2 cellular contexts compared by ENCODE assay signal in genomic region chr13:27192896-27193295, GRCh38.
TF ChIP-seq lines count a peak whose summit lies in the region.

No MANE protein-coding gene starts in this region.

TF ChIP-seq in IMR-90, 13 proteins besides CTCF, POLR2A, EP300 and RAD21:
- TF ChIP-seq FOS (IDR thresholded peaks at IDR 0.05; ENCODE audit: low read depth, low read length), result no peak
- TF ChIP-seq SMC3 (IDR thresholded peaks at IDR 0.05; ENCODE audit: low read depth, low read length), result no peak
- no peak for TF ChIP-seq MAZ (IDR thresholded peaks at IDR 0.05; ENCODE audit: borderline replicate concordance, low read depth, low read length)
- TF ChIP-seq MAFK (IDR thresholded peaks at IDR 0.05; ENCODE audit: low read depth, low read length), result no peak
- TF ChIP-seq RCOR1 (IDR thresholded peaks at IDR 0.05; ENCODE audit: insufficient replicate concordance, low read length), result no peak
- no peak for TF ChIP-seq MXI1 (IDR thresholded peaks at IDR 0.05; ENCODE audit: borderline replicate concordance, low read depth, low read length)
- TF ChIP-seq ELK1 (IDR thresholded peaks at IDR 0.05; ENCODE audit: borderline replicate concordance, low read depth, low read length), result no peak
- TF ChIP-seq BHLHE40 (IDR thresholded peaks at IDR 0.05; ENCODE audit: low read depth, low read length), result no peak
- TF ChIP-seq NFE2L2 (IDR thresholded peaks at IDR 0.05; ENCODE audit: low read depth, low read length), result no peak
- no peak for TF ChIP-seq RFX5 (IDR thresholded peaks at IDR 0.05; ENCODE audit: low read depth, low read length)
- TF ChIP-seq USF2 (IDR thresholded peaks at IDR 0.05; ENCODE audit: low read depth, low read length), result no peak
- no peak for TF ChIP-seq CEBPB (IDR thresholded peaks at IDR 0.05; ENCODE audit: low read depth, low read length)
- no peak for TF ChIP-seq CHD1 (IDR thresholded peaks at IDR 0.05; ENCODE audit: low read depth, low read length)

TF ChIP-seq in K562, 482 proteins besides CTCF, POLR2A, EP300 and RAD21:
- TF ChIP-seq HOXB6 (CRISPR knock-in tag; IDR thresholded peaks at IDR 0.05; ENCODE audit: borderline replicate concordance) (no peak), ZNF133 (CRISPR knock-in tag; IDR thresholded peaks at IDR 0.05) (no peak), ELK3 (CRISPR knock-in tag; IDR thresholded peaks at IDR 0.05) (no peak), HEY1 (CRISPR knock-in tag; IDR thresholded peaks at IDR 0.05; ENCODE audit: borderline replicate concordance) (no peak), ZNF668 (CRISPR knock-in tag; IDR thresholded peaks at IDR 0.05) (no peak), ILK (tag; IDR thresholded peaks at IDR 0.05; ENCODE audit: borderline replicate concordance, low read depth) (no peak), KDM1A (IDR thresholded peaks at IDR 0.05) (no peak), ZNF316 (IDR thresholded peaks at IDR 0.05) (no peak), PCBP1 (IDR thresholded peaks at IDR 0.05; ENCODE audit: low read depth, low read length, poor library complexity, severe bottlenecking) (no peak), ZBTB40 (IDR thresholded peaks at IDR 0.05) (no peak), ZBTB40 (CRISPR knock-in tag; IDR thresholded peaks at IDR 0.05) (no peak), FOXJ2 (tag; IDR thresholded peaks at IDR 0.05) (no peak)
